ENCODE assay signal across 8 cellular contexts in genomic region chr22:26673485-26673884, GRCh38. TPM values are rescaled to one million over a fixed set of nuclear protein-coding genes. Genes with fewer than 3 reads are reported as not detected.
A peak's percentile ranks its signal among the peaks of the same experiment; 100 is the strongest.
DNase-seq lines count a peak whose midpoint lies in the region; ATAC-seq and TF ChIP-seq lines count a peak whose summit lies in the region.

No MANE protein-coding gene starts in this region.

- DNase-seq in heart right ventricle (no peak), cardiac septum (ENCODE audit: low spot score) (no peak), DMS153 treated with DMSO at 0.1 percent for 48 hours (lab: John Stamatoyannopoulos, UW; ENCODE audit: unreplicated experiment) (no peak), NCI-H1694 (lab: John Stamatoyannopoulos, UW) (no peak)
- DNase-seq in activated naive CD4-positive, alpha-beta T cell treated with anti-CD3 and anti-CD28 coated beads, Interleukin-2, amount 10 ng/mL, durations not matched to agents 7 days and 5 days: peak; percentile 47
- no peak for DNase-seq in stimulated activated effector memory CD8-positive, alpha-beta T cell treated with anti-CD3 and anti-CD28 coated beads, Interleukin-12 subunit alpha, Interleukin-12 subunit beta, amount 100 ng/mL, for 72 hours (ENCODE audit: low spot score in 2 of 2)

- H3K27me3 Mint-ChIP-seq in activated naive CD4-positive, alpha-beta T cell treated with anti-CD3 and anti-CD28 coated beads, Interleukin-2, amount 10 ng/mL, durations not matched to agents 7 days and 5 days: no peaks in the 10 kb centered on the region

- no peaks in the 10 kb centered on the region for H3K27me3 ChIP-seq in heart right ventricle
- no peaks in the 10 kb centered on the region for H3K27me3 ChIP-seq in iPS-15b (ENCODE audit: control insufficient read depth, insufficient read depth, low read length)

- H3K9me3 Mint-ChIP-seq in activated naive CD4-positive, alpha-beta T cell treated with anti-CD3 and anti-CD28 coated beads, Interleukin-2, amount 10 ng/mL, durations not matched to agents 7 days and 5 days: no peaks in the 10 kb centered on the region
- no peaks in the 10 kb centered on the region for H3K9me3 Mint-ChIP-seq in stimulated activated effector memory CD8-positive, alpha-beta T cell treated with anti-CD3 and anti-CD28 coated beads, Interleukin-12 subunit alpha, Interleukin-12 subunit beta, amount 100 ng/mL, for 72 hours

- 26 to 37% methylated on average over 4 of the region's 4 CpGs for WGBS in heart right ventricle, 2 donors

- peak overlapping the region; percentile 98 for H3K27ac Mint-ChIP-seq in activated naive CD4-positive, alpha-beta T cell treated with anti-CD3 and anti-CD28 coated beads, Interleukin-2, amount 10 ng/mL, durations not matched to agents 7 days and 5 days
- peak overlapping the region; percentile 98 for H3K27ac Mint-ChIP-seq in stimulated activated effector memory CD8-positive, alpha-beta T cell treated with anti-CD3 and anti-CD28 coated beads, Interleukin-12 subunit alpha, Interleukin-12 subunit beta, amount 100 ng/mL, for 72 hours

- H3K4me3 ChIP-seq in heart right ventricle (peak overlapping the region; percentile 42 to 95 (median 84)), iPS-15b (ENCODE audit: low read depth, low read length) (peak overlapping the region; percentile 89)

- H3K4me1 ChIP-seq in heart right ventricle (peaks cover 8 to 49% (median 29%) of the 10 kb centered on the region in 9 donors), iPS-15b (ENCODE audit: control insufficient read depth, insufficient read depth, low read length) (peaks cover 22% of the 10 kb centered on the region)

- no peaks in the 10 kb centered on the region for H3K36me3 ChIP-seq in heart right ventricle
- peaks cover 12% of the 10 kb centered on the region for H3K36me3 ChIP-seq in iPS-15b (ENCODE audit: control insufficient read depth, insufficient read depth, low read length)

- H3K27ac ChIP-seq in heart right ventricle: peak overlapping the region; percentile 87 to 98 (median 98)

- H3K9me3 ChIP-seq in heart right ventricle (no peaks in the 10 kb centered on the region), iPS-15b (ENCODE audit: control insufficient read depth, insufficient read depth, low read length) (no peaks in the 10 kb centered on the region)

- peaks cover 79% of the 10 kb centered on the region for H3K4me1 Mint-ChIP-seq in activated naive CD4-positive, alpha-beta T cell treated with anti-CD3 and anti-CD28 coated beads, Interleukin-2, amount 10 ng/mL, durations not matched to agents 7 days and 5 days
- H3K4me1 Mint-ChIP-seq in stimulated activated effector memory CD8-positive, alpha-beta T cell treated with anti-CD3 and anti-CD28 coated beads, Interleukin-12 subunit alpha, Interleukin-12 subunit beta, amount 100 ng/mL, for 72 hours: peaks cover 92% of the 10 kb centered on the region

- TF ChIP-seq CTCF in heart right ventricle (IDR thresholded peaks at IDR 0.05): no peak

- CTCF ChIA-PET in activated naive CD4-positive, alpha-beta T cell treated with anti-CD3 and anti-CD28 coated beads, Interleukin-2, amount 10 ng/mL, durations not matched to agents 7 days and 5 days (lab: Charles Lee): interaction anchor here (1.0 to 2.3 kb wide), 7 partner anchors 9 to 243 kb away, joined by 3 to 13 read pairs (median 5); no protein-coding TSS in a partner anchor

- intact Hi-C loops in heart right ventricle (cut with DNase I) (loop anchor here in 3 of 10 donors (10.0 kb wide), 1 partner anchor 1131 kb away; the partner anchor contains the start of gene MN1 (in 3 of the 3)), cardiac septum (cut with DNase I) (loop anchor here (10.0 kb wide), 2 partner anchors 451 to 1131 kb away; partner anchors contain the start of gene MN1)

- peak overlapping the region; percentile 93 for H3K4me3 Mint-ChIP-seq in activated naive CD4-positive, alpha-beta T cell treated with anti-CD3 and anti-CD28 coated beads, Interleukin-2, amount 10 ng/mL, durations not matched to agents 7 days and 5 days
- peak overlapping the region; percentile 91 for H3K4me3 Mint-ChIP-seq in stimulated activated effector memory CD8-positive, alpha-beta T cell treated with anti-CD3 and anti-CD28 coated beads, Interleukin-12 subunit alpha, Interleukin-12 subunit beta, amount 100 ng/mL, for 72 hours

- ATAC-seq in heart right ventricle: no peak
- peak; percentile 22 for ATAC-seq in stimulated activated effector memory CD8-positive, alpha-beta T cell treated with anti-CD3 and anti-CD28 coated beads, Interleukin-12 subunit alpha, Interleukin-12 subunit beta, amount 100 ng/mL, for 72 hours
- ATAC-seq in HG03439 (IDR thresholded peaks at IDR 0.05; ENCODE audit: unreplicated experiment): no peak

- H3K9ac ChIP-seq in iPS-15b (ENCODE audit: low read depth, low read length): peak overlapping the region; percentile 96

- H3K36me3 Mint-ChIP-seq in activated naive CD4-positive, alpha-beta T cell treated with anti-CD3 and anti-CD28 coated beads, Interleukin-2, amount 10 ng/mL, durations not matched to agents 7 days and 5 days: peaks cover 37% of the 10 kb centered on the region
- H3K36me3 Mint-ChIP-seq in stimulated activated effector memory CD8-positive, alpha-beta T cell treated with anti-CD3 and anti-CD28 coated beads, Interleukin-12 subunit alpha, Interleukin-12 subunit beta, amount 100 ng/mL, for 72 hours: peaks cover 66% of the 10 kb centered on the region

RNA-seq across cellular contexts. Expression of gene MIAT, which starts 16.1 kb away (rescaled TPM):
- 1 to 10 TPM in 1 of 10 donors, under 1 TPM in 9; 0.25 to 1.6 (median 0.50) TPM for total RNA-seq in heart right ventricle
- polyA plus RNA-seq in heart right ventricle: under 1 TPM; 0.03 to 0.44 TPM
- total RNA-seq in cardiac septum: 1.3 TPM

RNA-seq across cellular contexts. Expression of gene CRYBA4, which starts 51.7 kb away (rescaled TPM):
- total RNA-seq in heart right ventricle (under 1 TPM in 1 of 10 donors, not detected in 9; 0.42 TPM), cardiac septum (not detected)
- not detected for polyA plus RNA-seq in heart right ventricle

RNA-seq across cellular contexts. Expression of gene CRYBB1, which starts 55.7 kb away (rescaled TPM):
- total RNA-seq in heart right ventricle: 1 to 10 TPM in 1 of 10 donors, under 1 TPM in 6, not detected in 3; 0.24 to 2.5 (median 0.71) TPM
- under 1 TPM; 0.37 to 0.48 TPM for polyA plus RNA-seq in heart right ventricle
- total RNA-seq in cardiac septum: 0.67 TPM
